In the genomic region with DNA sequence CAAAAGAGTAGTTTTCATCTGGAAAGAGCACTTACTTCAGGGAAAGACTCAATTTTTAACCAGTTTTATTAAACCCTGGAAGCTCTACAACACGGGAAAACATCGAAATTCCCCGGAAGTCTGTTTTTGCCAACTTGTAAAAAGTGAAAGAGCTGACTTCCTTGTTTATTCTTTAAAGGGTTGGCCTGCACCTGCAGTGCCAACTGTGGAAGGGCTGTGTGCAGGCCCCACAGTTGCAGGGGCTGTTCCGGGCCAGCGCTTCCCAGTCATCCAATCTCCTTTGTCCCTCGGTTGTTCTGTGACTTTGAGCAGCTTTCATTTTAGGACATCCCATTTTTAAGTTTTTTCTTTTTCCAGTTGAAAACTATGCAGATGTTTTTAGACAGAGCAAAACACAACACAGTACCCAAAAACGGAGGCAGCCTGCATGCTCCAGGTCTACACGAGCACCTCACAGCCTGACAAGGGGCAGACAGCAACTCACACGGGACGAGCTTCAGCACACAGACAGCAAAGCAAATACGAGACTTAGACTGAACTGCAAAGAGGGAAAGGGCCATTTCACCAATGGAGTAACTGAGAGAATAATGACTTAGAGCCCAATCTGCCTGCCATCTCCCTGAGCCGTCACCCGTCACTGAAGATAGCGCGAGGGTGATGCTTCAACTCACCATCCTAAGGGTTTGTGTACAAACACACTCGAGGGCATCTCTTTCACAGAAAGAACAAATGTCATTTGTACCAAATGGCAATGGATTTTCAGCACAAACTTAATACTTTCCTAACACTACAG, we compare ENCODE assay signal across 2 cellular contexts.
TF ChIP-seq lines count a peak whose summit lies in the region.

No MANE protein-coding gene starts in this region.

TF ChIP-seq in GM12878, 131 proteins besides CTCF, POLR2A, EP300 and RAD21 (continued from another document):
- no peak for TF ChIP-seq YY1 (IDR thresholded peaks at IDR 0.05; ENCODE audit: low read depth, low read length)
- TF ChIP-seq SREBF2 (IDR thresholded peaks at IDR 0.05; ENCODE audit: low read length): no peak
- no peak for TF ChIP-seq EZH2 (IDR thresholded peaks at IDR 0.05; ENCODE audit: borderline replicate concordance, control insufficient read depth, low read depth, low read length)

TF ChIP-seq in SK-N-SH, 30 proteins besides CTCF, POLR2A, EP300 and RAD21 (continued from another document):
- TF ChIP-seq TEAD4 (IDR thresholded peaks at IDR 0.05; ENCODE audit: borderline replicate concordance, insufficient read depth) (no peak), GATA2 (CRISPR knock-in tag; IDR thresholded peaks at IDR 0.05) (no peak), PBX3 (IDR thresholded peaks at IDR 0.05) (no peak), TCF12 (IDR thresholded peaks at IDR 0.05) (no peak), RXRA (IDR thresholded peaks at IDR 0.05; ENCODE audit: borderline replicate concordance, low read depth) (no peak)
- TF ChIP-seq, protein P1, sequence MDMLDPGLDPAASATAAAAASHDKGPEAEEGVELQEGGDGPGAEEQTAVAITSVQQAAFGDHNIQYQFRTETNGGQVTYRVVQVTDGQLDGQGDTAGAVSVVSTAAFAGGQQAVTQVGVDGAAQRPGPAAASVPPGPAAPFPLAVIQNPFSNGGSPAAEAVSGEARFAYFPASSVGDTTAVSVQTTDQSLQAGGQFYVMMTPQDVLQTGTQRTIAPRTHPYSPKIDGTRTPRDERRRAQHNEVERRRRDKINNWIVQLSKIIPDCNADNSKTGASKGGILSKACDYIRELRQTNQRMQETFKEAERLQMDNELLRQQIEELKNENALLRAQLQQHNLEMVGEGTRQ (IDR thresholded peaks at IDR 0.05; ENCODE audit: borderline replicate concordance, low read depth, low read length): no peak
- TF ChIP-seq, protein P2, sequence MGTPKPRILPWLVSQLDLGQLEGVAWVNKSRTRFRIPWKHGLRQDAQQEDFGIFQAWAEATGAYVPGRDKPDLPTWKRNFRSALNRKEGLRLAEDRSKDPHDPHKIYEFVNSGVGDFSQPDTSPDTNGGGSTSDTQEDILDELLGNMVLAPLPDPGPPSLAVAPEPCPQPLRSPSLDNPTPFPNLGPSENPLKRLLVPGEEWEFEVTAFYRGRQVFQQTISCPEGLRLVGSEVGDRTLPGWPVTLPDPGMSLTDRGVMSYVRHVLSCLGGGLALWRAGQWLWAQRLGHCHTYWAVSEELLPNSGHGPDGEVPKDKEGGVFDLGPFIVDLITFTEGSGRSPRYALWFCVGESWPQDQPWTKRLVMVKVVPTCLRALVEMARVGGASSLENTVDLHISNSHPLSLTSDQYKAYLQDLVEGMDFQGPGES (IDR thresholded peaks at IDR 0.05; ENCODE audit: low read depth, low read length): no peak
